8 cellular contexts compared by ENCODE assay signal in genomic region chr11:102177974-102178631, GRCh38.
A peak's percentile ranks its signal among the peaks of the same experiment; 100 is the strongest.
DNase-seq lines count a peak whose midpoint lies in the region; ATAC-seq, FAIRE-seq and TF ChIP-seq lines count a peak whose summit lies in the region.

No MANE protein-coding gene starts in this region.

- in situ Hi-C loops in K562 (cut with MboI), result no loop called here

- intact Hi-C loops in cardiac septum (cut with DNase I) (no loop called here), K562 (cut with micrococcal nuclease) (no loop called here), left lung (cut with DNase I) (no loop called here), vagina (cut with DNase I) (loop anchor here (10.0 kb wide), 1 partner anchor 53 kb away; no protein-coding TSS in a partner anchor)

- CTCF ChIA-PET in K562 (lab: Yijun Ruan, JAX; ENCODE audit: low intra/inter-chr PET ratio), result no interaction called here

- H3K9me3 ChIP-seq in cardiac muscle cell (ENCODE audit: low read depth), result no peaks in the 10 kb centered on the region
- H3K9me3 ChIP-seq in K562 (replicated peaks; ENCODE audit: control insufficient read depth, insufficient read depth, low read depth, low read length), result no peaks in the 10 kb centered on the region
- no peaks in the 10 kb centered on the region for H3K9me3 ChIP-seq in left lung
- no peaks in the 10 kb centered on the region for H3K9me3 ChIP-seq in vagina

- DNase-seq in cardiac muscle cell (ENCODE audit: low read depth in 1 of 2, low spot score in 1 of 2), result peak in 1 of 2 donors; percentile 90
- DNase-seq in cardiac septum (ENCODE audit: low spot score), result no peak
- DNase-seq in K562 (ENCODE audit: extremely low read depth in 1 of 4, low spot score in 3 of 4), result no peak
- no peak for DNase-seq in left lung
- DNase-seq in vagina (ENCODE audit: extremely low spot score in 2 of 2), result no peak
- no peak for DNase-seq in effector CD8-positive, alpha-beta T cell (lab: John Stamatoyannopoulos, UW)

- no peaks in the 10 kb centered on the region for H3K79me2 ChIP-seq in K562 (ENCODE audit: control insufficient read depth, insufficient read depth, low read length)

- H3K27me3 ChIP-seq in cardiac muscle cell (no peaks in the 10 kb centered on the region), K562 (ENCODE audit: control insufficient read depth in 2 of 2, insufficient read depth in 2 of 2, low read length in 2 of 2) (no peaks in the 10 kb centered on the region), left lung (no peaks in the 10 kb centered on the region), vagina (no peaks in the 10 kb centered on the region)

- BruUV-seq in K562 (replicated peaks; lab: Mats Ljungman, UMichigan), result no TSS peak

- H3K9ac ChIP-seq in K562 (ENCODE audit: insufficient read depth in 1 of 2, low read depth in 2 of 2, low read length in 2 of 2), result no peak overlapping the region

- TF ChIP-seq EP300 in K562 (IDR thresholded peaks at IDR 0.05; ENCODE audit: low read length), result no peak

- no peak for TF ChIP-seq RAD21 in K562 (CRISPR knock-in tag; conservative IDR thresholded peaks at IDR 0.05 in 1 of 2, IDR thresholded peaks at IDR 0.05 in 1 of 2)

- peak overlapping the region; percentile 65 for H3K27ac ChIP-seq in cardiac muscle cell
- H3K27ac ChIP-seq in K562 (ENCODE audit: extremely low read depth, low read depth, low read length), result no peak overlapping the region
- peak overlapping the region; percentile 65 to 84 for H3K27ac ChIP-seq in left lung
- H3K27ac ChIP-seq in vagina, result peak overlapping the region; percentile 59

- no peak overlapping the region for H3K4me3 ChIP-seq in cardiac muscle cell
- H3K4me3 ChIP-seq in K562, result no peak overlapping the region
- no peak overlapping the region for H3K4me3 ChIP-seq in left lung
- no peak overlapping the region for H3K4me3 ChIP-seq in vagina

- FAIRE-seq in K562 (lab: Jason Lieb, UNC), result no peak

- H3K4me1 ChIP-seq in cardiac muscle cell (ENCODE audit: low read depth) (no peaks in the 10 kb centered on the region), K562 (replicated peaks in 1 of 2; ENCODE audit: control insufficient read depth in 2 of 2, insufficient read depth in 2 of 2, low read length in 2 of 2) (no peaks in the 10 kb centered on the region), left lung (peaks cover 0 to 4% of the 10 kb centered on the region in 2 donors), vagina (peaks cover 23% of the 10 kb centered on the region)

- H2AFZ ChIP-seq in K562 (ENCODE audit: low read depth, low read length), result no peak overlapping the region

- ATAC-seq in K562 (no peak), left lung (peak; percentile 85), HG02610 (IDR thresholded peaks at IDR 0.05; ENCODE audit: unreplicated experiment) (no peak), HG02763 (IDR thresholded peaks at IDR 0.05; ENCODE audit: unreplicated experiment) (no peak)

- POLR2A ChIA-PET in K562 (lab: Yijun Ruan, JAX), result no interaction called here

- H3K9me1 ChIP-seq in K562 (ENCODE audit: control insufficient read depth, insufficient read depth, low read length), result no peaks in the 10 kb centered on the region

- H3K4me2 ChIP-seq in K562 (ENCODE audit: insufficient read depth, low read length), result no peak overlapping the region

- H4K20me1 ChIP-seq in K562 (replicated peaks; ENCODE audit: control insufficient read depth, insufficient read depth, low read length), result no peaks in the 10 kb centered on the region

- TF ChIP-seq CTCF in cardiac muscle cell (IDR thresholded peaks at IDR 0.05; ENCODE audit: low read depth, low read length) (no peak), K562 (IDR thresholded peaks at IDR 0.05 in 2 of 3, conservative IDR thresholded peaks at IDR 0.05 in 1 of 3; ENCODE audit: insufficient read depth in 2 of 3, low read depth in 1 of 3, low read length in 3 of 3) (no peak), left lung (IDR thresholded peaks at IDR 0.05) (no peak), vagina (IDR thresholded peaks at IDR 0.05) (no peak)

- 0% methylated on average over 4 of the region's 4 CpGs for WGBS in K562 (ENCODE audit: insufficient coverage, low coverage, missing lambda C conversion rate)

- H3K36me3 ChIP-seq in cardiac muscle cell (peaks cover 11% of the 10 kb centered on the region), K562 (ENCODE audit: control insufficient read depth, insufficient read depth, low read length) (no peaks in the 10 kb centered on the region), left lung (peaks cover 0 to 9% of the 10 kb centered on the region in 2 donors), vagina (no peaks in the 10 kb centered on the region)

- no peak for TF ChIP-seq POLR2A in K562 (conservative IDR thresholded peaks at IDR 0.05)
- TF ChIP-seq POLR2A in vagina (IDR thresholded peaks at IDR 0.05), result no peak

TF ChIP-seq in K562, 482 proteins besides CTCF, POLR2A, EP300 and RAD21 (continues in another document):
- peak; percentile 19 for TF ChIP-seq RBM25 (IDR thresholded peaks at IDR 0.05; ENCODE audit: low read depth, low read length, severe bottlenecking)
- TF ChIP-seq ATF3 (IDR thresholded peaks at IDR 0.05), result peak; percentile 47
- TF ChIP-seq ATF3 (CRISPR knock-in tag; conservative IDR thresholded peaks at IDR 0.05), result no peak
- peak; percentile 74 for TF ChIP-seq FOSL1 (tag; conservative IDR thresholded peaks at IDR 0.05)
- TF ChIP-seq ZNF407 (IDR thresholded peaks at IDR 0.05; ENCODE audit: low read depth), result no peak
- TF ChIP-seq JUND (IDR thresholded peaks at IDR 0.05; ENCODE audit: borderline replicate concordance, low read depth, low read length), result peak; percentile 23; the same call in 1 of the 2 replicates
- TF ChIP-seq JUND (tag; IDR thresholded peaks at IDR 0.05; ENCODE audit: borderline replicate concordance, low read depth, low read length), result peak; percentile 53; the same call in 2 of the 3 replicates
- TF ChIP-seq COPS2 (conservative IDR thresholded peaks at IDR 0.05), result no peak
- no peak for TF ChIP-seq ZNF263 (CRISPR knock-in tag; IDR thresholded peaks at IDR 0.05; ENCODE audit: borderline replicate concordance)
- no peak for TF ChIP-seq CBX1 (IDR thresholded peaks at IDR 0.05; ENCODE audit: low read depth)
- no peak for TF ChIP-seq MYBL2 (IDR thresholded peaks at IDR 0.05; ENCODE audit: low read depth)
- no peak for TF ChIP-seq MYBL2 (CRISPR knock-in tag; IDR thresholded peaks at IDR 0.05; ENCODE audit: borderline replicate concordance)
